In the genomic region with DNA sequence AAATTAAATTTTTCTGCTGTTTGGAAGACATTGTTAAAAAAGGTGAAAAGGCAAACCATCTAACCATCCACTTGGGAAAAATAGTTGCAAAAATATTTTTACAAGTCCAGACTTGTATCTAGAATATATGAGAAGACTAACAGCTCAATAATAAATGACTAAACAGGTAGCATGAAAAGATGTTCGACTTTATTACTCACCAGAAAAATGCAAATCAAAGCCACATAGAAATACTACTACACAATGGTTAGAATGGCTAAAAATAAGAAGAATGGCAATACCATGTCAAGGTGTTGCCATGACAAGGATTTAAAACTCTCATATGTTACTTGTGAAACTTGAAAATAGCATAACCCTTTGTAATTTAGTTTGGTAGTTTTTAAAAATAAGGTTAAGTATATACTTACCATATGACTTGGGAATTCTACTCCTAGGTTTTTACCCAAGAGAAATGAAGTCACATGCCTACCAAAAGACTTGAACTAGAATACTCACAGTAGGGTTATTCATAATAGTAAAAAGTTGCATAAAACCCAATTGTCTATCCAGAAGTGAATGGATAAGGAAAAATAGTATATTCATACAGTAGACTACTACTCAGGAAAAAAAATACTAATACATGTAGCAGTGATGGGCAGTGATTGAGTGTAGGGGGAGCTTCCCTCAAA, we compare ENCODE assay signal across 27 cellular contexts.
DNase-seq lines count a peak whose midpoint lies in the region; ATAC-seq and TF ChIP-seq lines count a peak whose summit lies in the region.
"Had no signal": no experiment of that assay in that cellular context is flagged by ENCODE, and none has a peak within 500 bp of the region (broad histone marks: within the 10 kb centered on the region; RNA-seq: fewer than 3 reads in every experiment).

No MANE protein-coding gene starts in this region.

- DNase-seq in GM10266 (ENCODE audit: extremely low spot score) (peak; percentile 3), RWPE2 (ENCODE audit: low spot score) (no peak), lower leg skin (ENCODE audit: low spot score in 2 of 2) (no peak), caudate nucleus (lab: John Stamatoyannopoulos, UW) (no peak)
- DNase-seq in activated CD4-positive, alpha-beta T cell treated with anti-CD3 and anti-CD28 coated beads, Interleukin-2, amount 10 ng/mL, durations not matched to agents 7 days and 5 days = no peak
- DNase-seq: activated CD4-positive, alpha-beta T cell treated with anti-CD3 and anti-CD28 coated beads for 4 hours; AML-193; CD8-positive, alpha-beta T cell; DMS153; effector CD8-positive, alpha-beta T cell; esophagus squamous epithelium; GOT3; IMR-90; NCI-H1105 treated with DMSO at 0.1 percent for 48 hours; NCI-H2081 treated with DMSO at 0.1 percent for 48 hours; NK-92 treated with Interleukin-12 subunit alpha and Interleukin-12 subunit beta, amount 100 ng/mL, for 24 hours; posterior cingulate gyrus; sigmoid colon; stimulated activated CD8-positive, alpha-beta memory T cell treated with anti-CD3 and anti-CD28 coated beads, Interleukin-4, amount 100 ng/mL, for 48 hours had no signal

- ATAC-seq in GM19351 (IDR thresholded peaks at IDR 0.05; ENCODE audit: unreplicated experiment) (peak; percentile 55), HG03135 (IDR thresholded peaks at IDR 0.05; ENCODE audit: unreplicated experiment) (peak; percentile 51), RWPE2 (ENCODE audit: low read depth) (peak; percentile 79), GM19397 (IDR thresholded peaks at IDR 0.05; ENCODE audit: unreplicated experiment) (no peak)
- ATAC-seq: CD8-positive, alpha-beta T cell had no signal

- peaks cover 14% of the 10 kb centered on the region for H3K4me1 ChIP-seq in RWPE2 (ENCODE audit: insufficient read depth, poor library complexity, severe bottlenecking)
- H3K4me1 ChIP-seq: sigmoid colon had no signal

- whole genome bisulfite sequencing in lower leg skin, 2 donors = 56 to 58% methylated on average over 1 of the region's 1 CpG

- no peak overlapping the region for H3K27ac Mint-ChIP-seq in activated CD4-positive, alpha-beta T cell treated with anti-CD3 and anti-CD28 coated beads, Interleukin-2, amount 10 ng/mL, durations not matched to agents 7 days and 5 days
- H3K27ac Mint-ChIP-seq: activated naive CD8-positive, alpha-beta T cell; activated T-helper 1 cell treated with anti-CD3 and anti-CD28 coated beads, Interleukin-12 subunit alpha, Interleukin-12 subunit beta, Interleukin-2, Interleukin-4 antibody, amounts not matched to agents 30 ng/mL and 10 ng/mL and 1 ng/mL, durations not matched to agents 14 hours and 24 hours and 36 hours; CD8-positive, alpha-beta T cell; neural progenitor cell; T-helper 1 cell treated with Interleukin-12 subunit alpha and Interleukin-12 subunit beta and Interleukin-4 antibody, amounts not matched to agents 30 μg/mL and 1 μg/mL, for 36 hours; type B pancreatic cell had no signal

- H3K9me3 ChIP-seq in RWPE2 (ENCODE audit: severe bottlenecking) = no peaks in the 10 kb centered on the region
- H3K9me3 ChIP-seq: esophagus squamous epithelium, sigmoid colon had no signal

- TF ChIP-seq POLR2A in lower leg skin (IDR thresholded peaks at IDR 0.05) = no peak

- no peak overlapping the region for H3K4me3 ChIP-seq in RWPE2 (ENCODE audit: severe bottlenecking)
- H3K4me3 ChIP-seq in lower leg skin (ENCODE audit: low read depth, poor library complexity, severe bottlenecking) = no peak overlapping the region
- H3K4me3 ChIP-seq: esophagus squamous epithelium, neural progenitor cell, sigmoid colon had no signal

- H3K9me3 Mint-ChIP-seq in activated CD4-positive, alpha-beta T cell treated with anti-CD3 and anti-CD28 coated beads, Interleukin-2, amount 10 ng/mL, durations not matched to agents 7 days and 5 days = peaks cover 3% of the 10 kb centered on the region
- H3K9me3 Mint-ChIP-seq: type B pancreatic cell had no signal

- H3K27me3 Mint-ChIP-seq in activated CD4-positive, alpha-beta T cell treated with anti-CD3 and anti-CD28 coated beads, Interleukin-2, amount 10 ng/mL, durations not matched to agents 7 days and 5 days = no peaks in the 10 kb centered on the region
- H3K27me3 Mint-ChIP-seq: activated naive CD8-positive, alpha-beta T cell; type B pancreatic cell had no signal

- intact Hi-C loops in lower leg skin (cut with DNase I; ENCODE audit: low total_unique reads) = no loop called here

- no peaks in the 10 kb centered on the region for H3K27me3 ChIP-seq in RWPE2 (ENCODE audit: insufficient read depth, poor library complexity, severe bottlenecking)
- H3K27me3 ChIP-seq: esophagus squamous epithelium, neural progenitor cell, sigmoid colon had no signal

- CTCF ChIA-PET in activated CD4-positive, alpha-beta T cell treated with anti-CD3 and anti-CD28 coated beads, Interleukin-2, amount 10 ng/mL, durations not matched to agents 7 days and 5 days (lab: Charles Lee) = no interaction called here

- H3K4me3 Mint-ChIP-seq in activated CD4-positive, alpha-beta T cell treated with anti-CD3 and anti-CD28 coated beads, Interleukin-2, amount 10 ng/mL, durations not matched to agents 7 days and 5 days = no peak overlapping the region
- H3K4me3 Mint-ChIP-seq: activated naive CD8-positive, alpha-beta T cell; activated T-helper 1 cell treated with anti-CD3 and anti-CD28 coated beads, Interleukin-12 subunit alpha, Interleukin-12 subunit beta, Interleukin-2, Interleukin-4 antibody, amounts not matched to agents 30 ng/mL and 10 ng/mL and 1 ng/mL, durations not matched to agents 14 hours and 24 hours and 36 hours; CD8-positive, alpha-beta T cell; neural progenitor cell; T-helper 1 cell treated with Interleukin-12 subunit alpha and Interleukin-12 subunit beta and Interleukin-4 antibody, amounts not matched to agents 30 μg/mL and 1 μg/mL, for 36 hours; type B pancreatic cell had no signal

- POLR2A ChIA-PET in activated CD4-positive, alpha-beta T cell treated with anti-CD3 and anti-CD28 coated beads, Interleukin-2, amount 10 ng/mL, durations not matched to agents 7 days and 5 days (lab: Charles Lee) = no interaction called here

- H3K36me3 ChIP-seq in RWPE2 (ENCODE audit: low read depth) = peaks cover 4% of the 10 kb centered on the region
- H3K36me3 ChIP-seq: neural progenitor cell had no signal

- H3K4me1 Mint-ChIP-seq in activated CD4-positive, alpha-beta T cell treated with anti-CD3 and anti-CD28 coated beads, Interleukin-2, amount 10 ng/mL, durations not matched to agents 7 days and 5 days = no peaks in the 10 kb centered on the region
- H3K4me1 Mint-ChIP-seq: neural progenitor cell had no signal

- H3K27ac ChIP-seq in RWPE2 (ENCODE audit: poor library complexity, severe bottlenecking) = peak overlapping the region; percentile 15
- H3K27ac ChIP-seq in caudate nucleus (ENCODE audit: low read depth, low read length) = no peak overlapping the region
- H3K27ac ChIP-seq: neural progenitor cell, sigmoid colon had no signal

- no peak for TF ChIP-seq CTCF in GM10266 (IDR thresholded peaks at IDR 0.05; ENCODE audit: control insufficient read depth, insufficient read depth, low read depth, missing control alignments)
- TF ChIP-seq CTCF in RWPE2 (IDR thresholded peaks at IDR 0.05; ENCODE audit: poor library complexity, severe bottlenecking) = no peak
- TF ChIP-seq CTCF in lower leg skin (IDR thresholded peaks at IDR 0.05) = no peak

- H3K36me3 Mint-ChIP-seq in activated CD4-positive, alpha-beta T cell treated with anti-CD3 and anti-CD28 coated beads, Interleukin-2, amount 10 ng/mL, durations not matched to agents 7 days and 5 days (ENCODE audit: low read depth) = peaks cover 17% of the 10 kb centered on the region
